ENCODE assay signal across 9 cellular contexts in the genomic region with DNA sequence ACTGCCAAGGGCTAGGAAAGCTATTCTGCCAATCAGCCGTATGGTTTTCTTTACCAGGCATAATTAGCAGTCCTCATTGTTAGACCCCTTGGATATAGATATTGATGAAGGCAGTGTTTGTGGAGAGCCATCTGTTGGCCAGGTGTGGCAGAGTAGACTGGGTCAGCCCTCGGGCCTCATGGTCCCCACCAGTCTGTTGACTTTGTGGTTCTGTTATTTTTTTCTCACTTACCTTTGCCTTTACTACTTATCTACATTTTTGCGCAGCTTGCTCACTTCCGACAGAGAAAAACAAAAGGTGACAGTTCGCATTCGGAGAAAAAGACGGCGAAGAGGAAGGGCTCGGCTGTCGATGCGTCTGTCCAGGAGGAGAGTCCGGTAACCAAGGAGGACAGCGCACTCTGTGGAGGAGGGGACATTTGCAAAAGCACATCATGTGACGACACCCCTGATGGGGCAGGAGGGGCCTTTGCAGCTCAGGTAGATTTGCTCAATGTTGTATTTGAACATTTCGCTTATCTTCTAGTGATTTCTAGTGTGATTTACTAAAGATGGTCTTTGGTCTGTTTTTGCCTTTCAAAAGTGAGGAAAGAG. TPM values are rescaled to one million over a fixed set of nuclear protein-coding genes. Genes with fewer than 3 reads are reported as not detected.
DNase-seq lines count a peak whose midpoint lies in the region; ATAC-seq and TF ChIP-seq lines count a peak whose summit lies in the region.
"Had no signal": no experiment of that assay in that cellular context is flagged by ENCODE, and none has a peak within 500 bp of the region (broad histone marks: within the 10 kb centered on the region; RNA-seq: fewer than 3 reads in every experiment).

No MANE protein-coding gene starts in this region.

- peaks cover 36% of the 10 kb centered on the region for H3K36me3 Mint-ChIP-seq in brain
- peaks cover 39% of the 10 kb centered on the region for H3K36me3 Mint-ChIP-seq in activated CD4-positive, alpha-beta memory T cell treated with anti-CD3 and anti-CD28 coated beads for 36 hours

- peaks cover 6 to 20% of the 10 kb centered on the region in 2 experiments for H3K36me3 ChIP-seq in trophoblast cell (ENCODE audit: control insufficient read depth in 1 of 2, insufficient read depth in 2 of 2, low read length in 2 of 2)
- H3K36me3 ChIP-seq in tibial artery, result peaks cover 17 to 39% (median 20%) of the 10 kb centered on the region in 3 donors

- no peak overlapping the region for H2BK120ac ChIP-seq in trophoblast cell (ENCODE audit: insufficient read depth, low read length, poor library complexity)

- no peak overlapping the region for H4K91ac ChIP-seq in trophoblast cell (ENCODE audit: low read depth, low read length)

- no peak overlapping the region for H3K14ac ChIP-seq in trophoblast cell (ENCODE audit: low read length)

- POLR2A ChIA-PET in activated CD4-positive, alpha-beta memory T cell treated with anti-CD3 and anti-CD28 coated beads for 36 hours (lab: Charles Lee), result interaction anchor here (1.1 kb wide), 1 partner anchor 31 kb away, joined by 3 read pairs; no protein-coding TSS in a partner anchor

- H3K9me3 Mint-ChIP-seq in brain, result no peaks in the 10 kb centered on the region
- H3K9me3 Mint-ChIP-seq in activated CD4-positive, alpha-beta memory T cell treated with anti-CD3 and anti-CD28 coated beads for 36 hours, result no peaks in the 10 kb centered on the region

- H3K4me1 ChIP-seq in trophoblast cell (ENCODE audit: control insufficient read depth in 1 of 2, insufficient read depth in 2 of 2, low read length in 2 of 2), result peaks cover 10 to 20% of the 10 kb centered on the region in 2 experiments
- peaks cover 0 to 27% (median 20%) of the 10 kb centered on the region in 4 donors for H3K4me1 ChIP-seq in tibial artery

- H3K4ac ChIP-seq in trophoblast cell (ENCODE audit: low read depth, low read length), result peak overlapping the region; percentile 3

- no peak overlapping the region for H4K8ac ChIP-seq in trophoblast cell (ENCODE audit: low read depth, low read length)

- H3K4me2 ChIP-seq in trophoblast cell (ENCODE audit: low read length), result no peak overlapping the region

- TF ChIP-seq CTCF in NB4 (IDR thresholded peaks at IDR 0.05; ENCODE audit: low read depth, low read length), result peak; percentile 9
- peak in 1 of 2 experiments; percentile 8 for TF ChIP-seq CTCF in brain (conservative IDR thresholded peaks at IDR 0.05)
- no peak for TF ChIP-seq CTCF in tibial artery (IDR thresholded peaks at IDR 0.05)

- H2BK5ac ChIP-seq in trophoblast cell (ENCODE audit: low read depth, low read length, poor library complexity), result no peak overlapping the region

- H3K27ac Mint-ChIP-seq in brain, result peak overlapping the region in 4 of 5 experiments; percentile 54 to 95 (median 74)
- no peak overlapping the region for H3K27ac Mint-ChIP-seq in activated CD4-positive, alpha-beta memory T cell treated with anti-CD3 and anti-CD28 coated beads for 36 hours

- no peak overlapping the region for H4K12ac ChIP-seq in trophoblast cell (ENCODE audit: low read depth, low read length)

- no peak overlapping the region for H3K23ac ChIP-seq in trophoblast cell (ENCODE audit: low read length)

- no peaks in the 10 kb centered on the region for H3K9me3 ChIP-seq in trophoblast cell (ENCODE audit: insufficient read depth, low read depth, low read length)
- no peaks in the 10 kb centered on the region for H3K9me3 ChIP-seq in tibial artery

- H3K79me1 ChIP-seq in trophoblast cell (ENCODE audit: low read length), result peaks cover 21% of the 10 kb centered on the region

- DNase-seq in NCI-H82 (lab: John Stamatoyannopoulos, UW), result peak; percentile 42
- DNase-seq in NCI-H82 treated with DMSO at 0.1 percent for 48 hours (lab: John Stamatoyannopoulos, UW; ENCODE audit: unreplicated experiment), result no peak
- no peak for DNase-seq in NB4 (ENCODE audit: low read depth)
- DNase-seq in trophoblast cell, result peak; percentile 25 to 43
- no peak for DNase-seq in activated CD4-positive, alpha-beta memory T cell treated with anti-CD3 and anti-CD28 coated beads for 36 hours
- no peak for DNase-seq in tibial artery
- DNase-seq: NCI-H1436 had no signal

- CTCF ChIA-PET in activated CD4-positive, alpha-beta memory T cell treated with anti-CD3 and anti-CD28 coated beads for 36 hours (lab: Charles Lee), result interaction anchor here (0.9 to 1.7 kb wide), 4 partner anchors 29 to 183 kb away, joined by 3 to 8 read pairs (median 4); a partner anchor contains a TSS

- H2AK5ac ChIP-seq in trophoblast cell (ENCODE audit: low read length), result no peak overlapping the region

- peaks cover 42% of the 10 kb centered on the region for H3K4me1 Mint-ChIP-seq in brain
- peaks cover 21% of the 10 kb centered on the region for H3K4me1 Mint-ChIP-seq in activated CD4-positive, alpha-beta memory T cell treated with anti-CD3 and anti-CD28 coated beads for 36 hours (ENCODE audit: low read depth)

- WGBS in trophoblast cell (ENCODE audit: extremely low coverage, insufficient coverage, insufficient read length), result no CpG with 5 or more reads among the region's 15 CpGs

- H2BK12ac ChIP-seq in trophoblast cell (ENCODE audit: low read length), result no peak overlapping the region

- intact Hi-C loops in activated CD4-positive, alpha-beta memory T cell treated with anti-CD3 and anti-CD28 coated beads for 36 hours (cut with micrococcal nuclease), result no loop called here
- intact Hi-C loops in tibial artery (cut with DNase I; ENCODE audit: low total_unique reads), result loop anchor here (10.0 kb wide), 1 partner anchor 101 kb away; a partner anchor contains a TSS

- no peak for ATAC-seq in GM19397 (IDR thresholded peaks at IDR 0.05; ENCODE audit: unreplicated experiment)

- H3K27ac ChIP-seq in trophoblast cell (ENCODE audit: low read depth, low read length), result no peak overlapping the region
- H3K27ac ChIP-seq in tibial artery, result peak overlapping the region in 1 of 2 donors; percentile 99

- no peaks in the 10 kb centered on the region for H3K27me3 ChIP-seq in trophoblast cell (ENCODE audit: insufficient read depth, low read length)
- H3K27me3 ChIP-seq in tibial artery, result no peaks in the 10 kb centered on the region

- H2AFZ ChIP-seq in trophoblast cell (ENCODE audit: insufficient read depth, low read length, poor library complexity), result no peak overlapping the region

- H3K4me3 ChIP-seq in NB4 (ENCODE audit: low read depth, low read length) (peak overlapping the region; percentile 16), trophoblast cell (ENCODE audit: low read depth, low read length) (no peak overlapping the region), tibial artery (no peak overlapping the region)

- no peak overlapping the region for H3K18ac ChIP-seq in trophoblast cell (ENCODE audit: low read length)

- peaks cover 3% of the 10 kb centered on the region for H3K27me3 Mint-ChIP-seq in brain
- H3K27me3 Mint-ChIP-seq in activated CD4-positive, alpha-beta memory T cell treated with anti-CD3 and anti-CD28 coated beads for 36 hours, result no peaks in the 10 kb centered on the region

- H3K79me2 ChIP-seq in trophoblast cell (ENCODE audit: control insufficient read depth, insufficient read depth, low read length, poor library complexity), result peaks cover 24% of the 10 kb centered on the region

- no peak for TF ChIP-seq POLR2A in NB4 (IDR thresholded peaks at IDR 0.05; ENCODE audit: extremely low read depth, insufficient read length)

- H3K9ac ChIP-seq in trophoblast cell (ENCODE audit: low read length), result no peak overlapping the region

- H3K4me3 Mint-ChIP-seq in brain, result peak overlapping the region; percentile 64 to 95 (median 86)
- H3K4me3 Mint-ChIP-seq in activated CD4-positive, alpha-beta memory T cell treated with anti-CD3 and anti-CD28 coated beads for 36 hours, result no peak overlapping the region

RNA-seq across cellular contexts. Expression of a gene that starts 2.3 kb away (rescaled TPM):
- 19.1 TPM for polyA plus RNA-seq in brain (ENCODE audit: insufficient read depth, low read depth, low replicate concordance)
- 17.0 and 19.0 TPM in 2 replicates for polyA plus RNA-seq in trophoblast cell (2013)
- 10 to 100 TPM; 48.5 to 50.6 TPM for total RNA-seq in activated CD4-positive, alpha-beta memory T cell treated with anti-CD3 and anti-CD28 coated beads for 36 hours

RNA-seq across cellular contexts. Expression of a gene that starts 2.5 kb away (rescaled TPM):
- polyA plus RNA-seq in brain (ENCODE audit: insufficient read depth, low read depth, low replicate concordance), result 20.2 TPM
- 7.0 and 7.4 TPM in 2 replicates for polyA plus RNA-seq in trophoblast cell (2013)
- total RNA-seq in activated CD4-positive, alpha-beta memory T cell treated with anti-CD3 and anti-CD28 coated beads for 36 hours, result 10 to 100 TPM; 25.8 to 28.1 TPM

RNA-seq across cellular contexts. Expression of a gene that starts 40.1 kb away (rescaled TPM):
- polyA plus RNA-seq in brain (ENCODE audit: insufficient read depth, low read depth, low replicate concordance), result 29.1 TPM
- 11.1 and 11.9 TPM in 2 replicates for polyA plus RNA-seq in trophoblast cell (2013)
- total RNA-seq in activated CD4-positive, alpha-beta memory T cell treated with anti-CD3 and anti-CD28 coated beads for 36 hours, result 10 to 100 TPM; 14.4 to 14.8 TPM

RNA-seq across cellular contexts. Expression of a gene that starts 40.8 kb away (rescaled TPM):
- 48.0 TPM for polyA plus RNA-seq in brain (ENCODE audit: insufficient read depth, low read depth, low replicate concordance)
- polyA plus RNA-seq in trophoblast cell (2013), result 37.4 and 37.9 TPM in 2 replicates
- 100 to 1,000 TPM; 117 to 126 TPM for total RNA-seq in activated CD4-positive, alpha-beta memory T cell treated with anti-CD3 and anti-CD28 coated beads for 36 hours

Comparison
In these comparisons a context has a peak if more than half of its experiments do, and no peak if none do; other contexts are left out.
1. DNase-seq: peak in NCI-H82 (single experiment) and trophoblast cell (2 of 2); none in NCI-H82 treated with DMSO at 0.1 percent for 48 hours (single experiment), NB4 (single experiment), activated CD4-positive, alpha-beta memory T cell treated with anti-CD3 and anti-CD28 coated beads for 36 hours (single experiment) and tibial artery (0 of 2).